In genomic region chr22:41534219-41534618, GRCh38 we compare ENCODE assay signal across 22 cellular contexts. TPM values are rescaled to one million over a fixed set of nuclear protein-coding genes. Genes with fewer than 3 reads are reported as not detected.
A peak's percentile ranks its signal among the peaks of the same experiment; 100 is the strongest.
DNase-seq lines count a peak whose midpoint lies in the region; ATAC-seq, FAIRE-seq and TF ChIP-seq lines count a peak whose summit lies in the region.
"Had no signal": no experiment of that assay in that cellular context is flagged by ENCODE, and none has a peak within 500 bp of the region (broad histone marks: within the 10 kb centered on the region; RNA-seq: fewer than 3 reads in every experiment).

No MANE protein-coding gene starts in this region.

- H3K4me1 ChIP-seq in mucosa of descending colon (ENCODE audit: low read depth), result no peaks in the 10 kb centered on the region
- H3K4me1 ChIP-seq: SJCRH30 had no signal

- POLR2A ChIA-PET in RWPE1 (lab: Yijun Ruan, JAX; ENCODE audit: low non-redundant PET), result interaction anchor here (0.6 kb wide), 1 partner anchor 131 kb away, joined by 3 read pairs; no protein-coding TSS in a partner anchor

- TF ChIP-seq CTCF in RWPE1 (conservative IDR thresholded peaks at IDR 0.05; ENCODE audit: low read depth), result no peak
- no peak for TF ChIP-seq CTCF in dorsolateral prefrontal cortex (IDR thresholded peaks at IDR 0.05 in 54 of 56, conservative IDR thresholded peaks at IDR 0.05 in 2 of 56; ENCODE audit: low read depth in 1 of 56, partially characterized antibody in 56 of 56)
- no peak for TF ChIP-seq CTCF in mucosa of descending colon (IDR thresholded peaks at IDR 0.05)

- H3K36me3 ChIP-seq in mucosa of descending colon (ENCODE audit: low read depth), result no peaks in the 10 kb centered on the region

- FAIRE-seq in GM12891 (lab: Jason Lieb, UNC), result no peak
- FAIRE-seq: H54 had no signal

- no peak overlapping the region for H3K4me3 ChIP-seq in dorsolateral prefrontal cortex
- H3K4me3 ChIP-seq in mucosa of descending colon, result no peak overlapping the region
- H3K4me3 ChIP-seq: MG63, SJCRH30 had no signal

- no peaks in the 10 kb centered on the region for H3K27me3 ChIP-seq in dorsolateral prefrontal cortex
- H3K27me3 ChIP-seq: MG63, SJCRH30 had no signal

- CTCF ChIA-PET in RWPE1 (lab: Yijun Ruan, JAX), result no interaction called here

- no peak for TF ChIP-seq POLR2A in GM12891 (IDR thresholded peaks at IDR 0.05; ENCODE audit: low read depth, low read length)

- no peaks in the 10 kb centered on the region for H3K9me3 ChIP-seq in mucosa of descending colon
- H3K9me3 ChIP-seq: MG63, SJCRH30 had no signal

- no peak for DNase-seq in GM12891 (ENCODE audit: insufficient read length, low spot score)
- DNase-seq in RWPE1 (ENCODE audit: low spot score), result no peak
- no peak for DNase-seq in dorsolateral prefrontal cortex
- DNase-seq in mucosa of descending colon, result no peak
- no peak for DNase-seq in NCI-H774 (lab: John Stamatoyannopoulos, UW)
- DNase-seq in activated CD4-positive, CD25-positive, alpha-beta regulatory T cell (lab: John Stamatoyannopoulos, UW), result no peak
- no peak for DNase-seq in SKM-1 treated with dmso at 0.1 percent for 144 hours (lab: John Stamatoyannopoulos, UW; ENCODE audit: unreplicated experiment)
- DNase-seq: DMS79 treated with DMSO at 0.1 percent for 48 hours, IMR-90, Kasumi-1, MG63, NCI-H1048, NCI-H1436, NCI-H1930, NCI-H345, NCI-H524 treated with DMSO at 0.1 percent for 48 hours, PC-3, RPMI8226, SJCRH30 had no signal

- H3K27ac ChIP-seq in RWPE1 (peak overlapping the region; percentile 61; the same call in 1 of the 2 replicates), dorsolateral prefrontal cortex (peak overlapping the region in 35 of 59 donors; percentile 13 to 99 (median 80))
- H3K27ac ChIP-seq: HL-60, SJCRH30 had no signal

- intact Hi-C loops in dorsolateral prefrontal cortex (cut with DNase I), result no loop called here
- intact Hi-C loops in mucosa of descending colon (cut with DNase I, micrococcal nuclease), result no loop called here

- ATAC-seq in mucosa of descending colon, result peak; percentile 12
- ATAC-seq: PC-3 had no signal

TF ChIP-seq in GM12891, 5 proteins besides CTCF, POLR2A, EP300 and RAD21:
- TF ChIP-seq POLR2AphosphoS5 (IDR thresholded peaks at IDR 0.05; ENCODE audit: low read depth, low read length) (0 out of 2 replicates have a peak, but pooled peaks have one; percentile 38), TAF1 (IDR thresholded peaks at IDR 0.05; ENCODE audit: low read depth, low read length) (no peak)

RNA-seq across cellular contexts. Expression of gene POLR3H, which starts 10.1 kb away (rescaled TPM):
- polyA plus RNA-seq in GM12891 (2012; ENCODE audit: low read depth, missing spikeins), result 15.7 TPM
- total RNA-seq in dorsolateral prefrontal cortex (10 to 100 TPM; 47.5 to 93.1 (median 62.0) TPM), mucosa of descending colon (10 to 100 TPM; 12.4 to 26.1 (median 15.7) TPM)

RNA-seq across cellular contexts. Expression of gene CSDC2, which starts 26.6 kb away (rescaled TPM):
- 0.15 TPM for polyA plus RNA-seq in GM12891 (2012; ENCODE audit: low read depth, missing spikeins)
- total RNA-seq in dorsolateral prefrontal cortex, result 10 to 100 TPM in 111 of 120 experiments, 1 to 10 TPM in 9; 7.0 to 30.7 (median 15.7) TPM
- total RNA-seq in mucosa of descending colon, result 1 to 10 TPM in 2 of 3 donors, under 1 TPM in 1; 0.26 to 1.6 (median 1.0) TPM
- total RNA-seq: PC-3 had no signal
- polyA plus RNA-seq: CD14-positive monocyte had no signal

RNA-seq across cellular contexts. Expression of gene PMM1, which starts 55.4 kb away (rescaled TPM):
- 24.1 TPM for polyA plus RNA-seq in GM12891 (2012; ENCODE audit: low read depth, missing spikeins)
- total RNA-seq in dorsolateral prefrontal cortex (10 to 100 TPM; 29.3 to 80.7 (median 56.1) TPM), mucosa of descending colon (10 to 100 TPM; 40.7 to 69.4 (median 51.7) TPM)
